Comparison of ENCODE assay signal across 8 cellular contexts in genomic region chr11:110295086-110295485, GRCh38. TPM values are rescaled to one million over a fixed set of nuclear protein-coding genes. Genes with fewer than 3 reads are reported as not detected.
DNase-seq lines count a peak whose midpoint lies in the region; FAIRE-seq and TF ChIP-seq lines count a peak whose summit lies in the region.

No MANE protein-coding gene starts in this region.

- TF ChIP-seq CTCF in A673 (conservative IDR thresholded peaks at IDR 0.05; ENCODE audit: low read depth, low read length) (no peak), bronchial epithelial cell (IDR thresholded peaks at IDR 0.05; ENCODE audit: insufficient read depth, low read length, severe bottlenecking) (no peak)

- H3K9me3 ChIP-seq in A673 (ENCODE audit: low read depth, low read length, poor library complexity, severe bottlenecking) (no peaks in the 10 kb centered on the region), HUES64 (ENCODE audit: insufficient read depth, low read depth, low read length) (no peaks in the 10 kb centered on the region), mononuclear cell (ENCODE audit: low read depth, low read length) (no peaks in the 10 kb centered on the region)

- H3K27me3 ChIP-seq in A673 (replicated peaks; ENCODE audit: insufficient read depth, low read depth, low read length, poor library complexity) (no peaks in the 10 kb centered on the region), HUES64 (ENCODE audit: insufficient read depth, low read length) (no peaks in the 10 kb centered on the region), bronchial epithelial cell (ENCODE audit: control insufficient read depth, insufficient read depth, low read length) (no peaks in the 10 kb centered on the region), mononuclear cell (ENCODE audit: insufficient read depth, low read length) (no peaks in the 10 kb centered on the region)

- BruUV-seq in A673 (replicated peaks; lab: Mats Ljungman, UMichigan) = TSS peak; percentile 60

- CTCF ChIA-PET in A673 (lab: Charles Lee) = no interaction called here

- POLR2A ChIA-PET in A673 (lab: Charles Lee; ENCODE audit: low non-redundant PET) = no interaction called here

- H3K4me3 ChIP-seq in A673 (ENCODE audit: low read depth, low read length, poor library complexity, severe bottlenecking) (peak overlapping the region; percentile 86), HUES64 (ENCODE audit: low read length) (peak overlapping the region; percentile 99), bronchial epithelial cell (ENCODE audit: low read depth, low read length) (peak overlapping the region; percentile 93), mononuclear cell (ENCODE audit: low read length) (peak overlapping the region; percentile 85)

- FAIRE-seq in bronchial epithelial cell (lab: Jason Lieb, UNC) = no peak

- H3K36me3 ChIP-seq in A673 (ENCODE audit: insufficient read depth, low read length, poor library complexity, severe bottlenecking) (peaks cover 9% of the 10 kb centered on the region), HUES64 (ENCODE audit: insufficient read depth, low read length) (no peaks in the 10 kb centered on the region), bronchial epithelial cell (ENCODE audit: control insufficient read depth, insufficient read depth, low read length) (no peaks in the 10 kb centered on the region)

- peak overlapping the region; percentile 97 for H3K27ac ChIP-seq in A673 (ENCODE audit: low read depth, low read length, poor library complexity, severe bottlenecking)
- no peak overlapping the region for H3K27ac ChIP-seq in HUES64 (ENCODE audit: low read depth, low read length)

- DNase-seq in A673 (ENCODE audit: low spot score) (no peak), bronchial epithelial cell (ENCODE audit: low read depth) (no peak), H4 (ENCODE audit: low spot score) (no peak), activated gamma-delta T cell (lab: John Stamatoyannopoulos, UW) (no peak)
- no peak for DNase-seq in effector CD4-positive, alpha-beta T cell
- no peak for DNase-seq in activated CD4-positive, alpha-beta T cell treated with anti-CD3 and anti-CD28 coated beads for 4 hours

- H3K4me1 ChIP-seq in A673 (ENCODE audit: insufficient read depth, low read length, poor library complexity, severe bottlenecking) (peaks cover 20% of the 10 kb centered on the region), HUES64 (ENCODE audit: insufficient read depth, low read length) (peaks cover 37% of the 10 kb centered on the region), mononuclear cell (ENCODE audit: insufficient read depth, low read length) (peaks cover 26% of the 10 kb centered on the region)

- 54% methylated on average over 1 of the region's 4 CpGs for WGBS in HUES64

- intact Hi-C loops in A673 (cut with micrococcal nuclease; ENCODE audit: unreplicated experiment) = loop anchor here (5.0 kb wide), 1 partner anchor 137 kb away; no protein-coding TSS in a partner anchor

- peak overlapping the region; percentile 96 for H3K9ac ChIP-seq in HUES64 (ENCODE audit: low read depth, low read length)

RNA-seq across cellular contexts. Expression of gene RDX, which starts 1.3 kb away (rescaled TPM):
- total RNA-seq in A673 (2021) (381 and 395 TPM in 2 replicates), bronchial epithelial cell (88.2 and 93.2 TPM in 2 replicates), mononuclear cell (16.8 TPM)
- polyA plus RNA-seq in HUES64 (2013, experiment 1 of 2) = 67.9 TPM
- 71.5 TPM for polyA plus RNA-seq in HUES64 (2013, experiment 2 of 2)
- total RNA-seq in H4 (2014; rRNA removed; shearing (Covaris generic)) = 55.4 and 68.9 TPM in 2 replicates
